Comparison of ENCODE assay signal across 8 cellular contexts in genomic region chr13:42270857-42271215, GRCh38. TPM values are rescaled to one million over a fixed set of nuclear protein-coding genes. Genes with fewer than 3 reads are reported as not detected.
DNase-seq lines count a peak whose midpoint lies in the region; ATAC-seq, FAIRE-seq and TF ChIP-seq lines count a peak whose summit lies in the region.

No MANE protein-coding gene starts in this region.

- H3K56ac ChIP-seq in mesendoderm (ENCODE audit: low read length): no peak overlapping the region

- H2AFZ ChIP-seq in GM12878 (ENCODE audit: control insufficient read depth, low read depth, low read length): no peak overlapping the region; the same call in 1 of the 2 replicates

- TF ChIP-seq POLR2A in GM12878 (IDR thresholded peaks at IDR 0.05; ENCODE audit: low read depth, low read length): no peak
- no peak for TF ChIP-seq POLR2A in uterus (IDR thresholded peaks at IDR 0.05)

- H4K5ac ChIP-seq in mesendoderm (ENCODE audit: low read length): no peak overlapping the region

- DNase-seq in right atrium auricular region (ENCODE audit: low spot score) (no peak), left ventricle myocardium superior (no peak), GM12878 (ENCODE audit: low read depth, low spot score) (no peak), mesendoderm (no peak), uterus (no peak), amygdala (lab: John Stamatoyannopoulos, UW) (no peak), DMS 273 treated with DMSO at 0.1 percent for 48 hours (lab: John Stamatoyannopoulos, UW) (no peak), NCI-H2171 treated with DMSO at 0.1 percent for 48 hours (lab: John Stamatoyannopoulos, UW) (no peak)

- H3K4me3 ChIP-seq in right atrium auricular region (peak overlapping the region; percentile 94 to 96), GM12878 (peak overlapping the region; percentile 90), mesendoderm (ENCODE audit: low read length) (no peak overlapping the region), uterus (peak overlapping the region; percentile 72 to 86)

- no peak for TF ChIP-seq CTCF in right atrium auricular region (IDR thresholded peaks at IDR 0.05)
- no peak for TF ChIP-seq CTCF in GM12878 (IDR thresholded peaks at IDR 0.05 in 2 of 3, conservative IDR thresholded peaks at IDR 0.05 in 1 of 3; ENCODE audit: control insufficient read depth in 2 of 3, extremely low read depth in 1 of 3, insufficient read depth in 1 of 3, low read depth in 3 of 3, low read length in 3 of 3)
- TF ChIP-seq CTCF in uterus (IDR thresholded peaks at IDR 0.05): no peak

- no peak overlapping the region for H3K23ac ChIP-seq in mesendoderm (ENCODE audit: low read length)

- H3K4ac ChIP-seq in mesendoderm (ENCODE audit: low read depth, low read length): no peak overlapping the region

- H3K9ac ChIP-seq in GM12878 (ENCODE audit: control insufficient read depth, insufficient read depth, low read length) (peak overlapping the region; percentile 65), mesendoderm (ENCODE audit: low read length) (peak overlapping the region; percentile 70)

- no peak overlapping the region for H3K18ac ChIP-seq in mesendoderm (ENCODE audit: low read length)

- under 1% methylated on average over 6 of the region's 6 CpGs for WGBS in GM12878 (ENCODE audit: insufficient coverage, insufficient replicate concordance, low lambda C conversion rate, missing lambda C conversion rate)
- WGBS in mesendoderm (ENCODE audit: extremely low coverage, insufficient coverage, low lambda C conversion rate): no CpG with 5 or more reads among the region's 6 CpGs

- intact Hi-C loops in left ventricle myocardium superior (cut with micrococcal nuclease): no loop called here
- intact Hi-C loops in GM12878 (cut with micrococcal nuclease; ENCODE audit: unreplicated experiment): loop anchor here (1.0 to 10.0 kb wide), 7 partner anchors 106 to 1286 kb away; partner anchors contain the start of gene DGKH
- intact Hi-C loops in uterus (cut with DNase I; ENCODE audit: low total_unique reads): no loop called here

- no peak overlapping the region for H2BK15ac ChIP-seq in mesendoderm (replicated peaks; ENCODE audit: low read depth)

- H4K20me1 ChIP-seq in GM12878 (ENCODE audit: control insufficient read depth, insufficient read depth): no peaks in the 10 kb centered on the region

- RAD21 ChIA-PET in GM12878 (lab: Charles Lee; ENCODE audit: unreplicated experiment): interaction anchor here (0.6 to 1.9 kb wide), 7 partner anchors 9 to 254 kb away, joined by 3 to 8 read pairs (median 4); no protein-coding TSS in a partner anchor

- no peak for TF ChIP-seq RAD21 in GM12878 (IDR thresholded peaks at IDR 0.05; ENCODE audit: insufficient read depth, low read depth, low read length)

- TF ChIP-seq EP300 in GM12878 (IDR thresholded peaks at IDR 0.05; ENCODE audit: borderline replicate concordance in 1 of 2, control insufficient read depth in 1 of 2, low read depth in 2 of 2, low read length in 2 of 2): no peak; a peak in 1 of 4 replicates

- H3K79me2 ChIP-seq in GM12878 (ENCODE audit: control insufficient read depth, insufficient read depth, low read length) (peaks cover 44% of the 10 kb centered on the region), mesendoderm (ENCODE audit: control insufficient read depth, insufficient read depth, low read length) (peaks cover 6% of the 10 kb centered on the region)

- POLR2A ChIA-PET in GM12878 (lab: Charles Lee): interaction anchor here (1.0 to 1.4 kb wide), 4 partner anchors 9 to 315 kb away, joined by 3 to 7 read pairs (median 4); no protein-coding TSS in a partner anchor

- no peak for FAIRE-seq in GM12878 (lab: Jason Lieb, UNC)

- peak overlapping the region; percentile 88 for H4K8ac ChIP-seq in mesendoderm (ENCODE audit: low read depth, low read length)

- SMC1A ChIA-PET in GM12878 (lab: Charles Lee; ENCODE audit: uncharacterized antibody, unreplicated experiment): interaction anchor here (1.0 to 4.2 kb wide), 8 partner anchors 11 to 207 kb away, joined by 3 to 21 read pairs (median 6); no protein-coding TSS in a partner anchor

- H3K4me1 ChIP-seq in right atrium auricular region: peaks cover 0 to 24% of the 10 kb centered on the region in 2 donors
- H3K4me1 ChIP-seq in GM12878 (ENCODE audit: control insufficient read depth, insufficient read depth, low read length): peaks cover 12% of the 10 kb centered on the region
- peaks cover 2% of the 10 kb centered on the region for H3K4me1 ChIP-seq in mesendoderm (ENCODE audit: control insufficient read depth, low read depth, low read length)
- no peaks in the 10 kb centered on the region for H3K4me1 ChIP-seq in uterus

- BruUV-seq in GM12878 (replicated peaks; lab: Mats Ljungman, UMichigan): TSS peak; percentile 50

- no peak overlapping the region for H2BK120ac ChIP-seq in mesendoderm (ENCODE audit: low read depth, low read length)

- H3K9me3 ChIP-seq in right atrium auricular region: no peaks in the 10 kb centered on the region
- no peaks in the 10 kb centered on the region; the same call in 2 of the 3 replicates for H3K9me3 ChIP-seq in GM12878 (replicated peaks; ENCODE audit: control insufficient read depth, insufficient read depth, low read length)
- no peaks in the 10 kb centered on the region for H3K9me3 ChIP-seq in uterus

- H3K79me1 ChIP-seq in mesendoderm (ENCODE audit: low read length): peaks cover 7% of the 10 kb centered on the region

- H3K27me3 ChIP-seq in right atrium auricular region (no peaks in the 10 kb centered on the region), GM12878 (replicated peaks in 1 of 2; ENCODE audit: control insufficient read depth in 2 of 2, insufficient read depth in 2 of 2, low read length in 1 of 2) (no peaks in the 10 kb centered on the region), mesendoderm (ENCODE audit: insufficient read depth, low read length, poor library complexity) (no peaks in the 10 kb centered on the region), uterus (no peaks in the 10 kb centered on the region)

- in situ Hi-C loops in GM12878 (cut with MboI): no loop called here

- no peak overlapping the region for H2BK5ac ChIP-seq in mesendoderm (ENCODE audit: low read length)

- CTCF ChIA-PET in GM12878 (lab: Yijun Ruan, JAX): interaction anchor here (1.0 to 1.5 kb wide), 3 partner anchors 17 to 727 kb away, joined by 3 read pairs; no protein-coding TSS in a partner anchor

- peak overlapping the region; percentile 87 to 91 for H3K27ac ChIP-seq in right atrium auricular region
- peak overlapping the region; percentile 77 for H3K27ac ChIP-seq in GM12878 (ENCODE audit: control insufficient read depth, insufficient read depth)
- no peak overlapping the region for H3K27ac ChIP-seq in mesendoderm (ENCODE audit: low read depth, low read length)
- peak overlapping the region; percentile 92 to 96 for H3K27ac ChIP-seq in uterus

- no peak for ATAC-seq in left ventricle myocardium superior
- no peak for ATAC-seq in GM12878

- peak overlapping the region; percentile 74 for H3K4me2 ChIP-seq in GM12878 (ENCODE audit: control insufficient read depth, insufficient read depth)
- no peak overlapping the region for H3K4me2 ChIP-seq in mesendoderm (ENCODE audit: low read length)

- H3K36me3 ChIP-seq in right atrium auricular region (no peaks in the 10 kb centered on the region), GM12878 (ENCODE audit: control insufficient read depth in 2 of 2, insufficient read depth in 2 of 2, low read length in 1 of 2) (no peaks in the 10 kb centered on the region), mesendoderm (ENCODE audit: control insufficient read depth, insufficient read depth, low read length) (no peaks in the 10 kb centered on the region), uterus (no peaks in the 10 kb centered on the region)

- H2AK5ac ChIP-seq in mesendoderm (ENCODE audit: low read length): no peak overlapping the region

TF ChIP-seq in GM12878, 131 proteins besides CTCF, POLR2A, EP300 and RAD21:
- TF ChIP-seq SP1 (IDR thresholded peaks at IDR 0.05; ENCODE audit: low read depth, low read length) (no peak), WRNIP1 (IDR thresholded peaks at IDR 0.05; ENCODE audit: borderline replicate concordance, low read depth, low read length) (0 out of 2 replicates have a peak, but pooled peaks have one; percentile 28), ATF7 (IDR thresholded peaks at IDR 0.05; ENCODE audit: low read depth) (peak; percentile 27; the same call in 1 of the 2 replicates), TAF1 (IDR thresholded peaks at IDR 0.05; ENCODE audit: borderline replicate concordance, low read depth, low read length) (peak; percentile 32; the same call in 1 of the 2 replicates)

RNA-seq across cellular contexts. Expression of gene AKAP11, which starts 1.1 kb away (rescaled TPM):
- total RNA-seq in right atrium auricular region (10 to 100 TPM; 24.2 to 30.4 TPM), left ventricle myocardium superior (19.3 TPM), GM12878 (2014; rRNA removed) (19.0 and 21.2 TPM in 2 replicates), GM12878 (2014; rRNA removed; fragmentation: Illumina TruSeq; extraction: Trizol) (24.9 and 26.9 TPM in 2 replicates), GM12878 (2021) (24.6 and 27.0 TPM in 2 replicates), uterus (10 to 100 TPM; 30.0 to 60.7 (median 45.9) TPM)
- 113 and 115 TPM in 2 replicates for total RNA-seq in GM12878 (2013; cell fraction: nucleolus; rRNA removed)
- polyA plus RNA-seq in GM12878 (2011; ENCODE audit: low read depth): 6.7 TPM
- polyA plus RNA-seq in GM12878 (2011; rRNA removed) (36.8 and 55.6 TPM in 2 replicates), GM12878 (2014; fragmentation: Illumina TruSeq; extraction: Trizol) (25.1 and 31.9 TPM in 2 replicates), GM12878 (2014; fragmentation: Nextera tagmentation; extraction: Ambion mirVana) (1 to 10 TPM; 4.8 to 6.0 TPM), GM12878 (2014; rRNA removed) (13.9 and 16.8 TPM in 2 replicates), GM12878 (2016; fragmentation: Nextera tagmentation; extraction: Ambion mirVana) (1 to 10 TPM; 6.7 to 7.0 TPM)
- polyA plus RNA-seq in GM12878 (2011; cell fraction: cytosol; rRNA removed): 12.9 and 14.4 TPM in 2 replicates
- 24.0 and 24.6 TPM in 2 replicates for polyA plus RNA-seq in GM12878 (2011; cell fraction: nucleus; rRNA removed)
- 11.7 and 16.7 TPM in 2 replicates for polyA plus RNA-seq in GM12878 (2012)
- polyA minus RNA-seq in GM12878 (2011; rRNA and poly(A)+ RNA removed): 52.3 and 75.3 TPM in 2 replicates
- 18.3 and 23.0 TPM in 2 replicates for polyA minus RNA-seq in GM12878 (2011; cell fraction: cytosol; rRNA and poly(A)+ RNA removed)
- polyA minus RNA-seq in GM12878 (2011; cell fraction: nucleus; rRNA and poly(A)+ RNA removed): 31.6 and 42.1 TPM in 2 replicates
- polyA plus RNA-seq in mesendoderm (2013, experiment 1 of 2): 5.9 TPM
- polyA plus RNA-seq in mesendoderm (2013, experiment 2 of 2): 5.8 TPM
